22 cellular contexts compared by ENCODE assay signal in the genomic region with DNA sequence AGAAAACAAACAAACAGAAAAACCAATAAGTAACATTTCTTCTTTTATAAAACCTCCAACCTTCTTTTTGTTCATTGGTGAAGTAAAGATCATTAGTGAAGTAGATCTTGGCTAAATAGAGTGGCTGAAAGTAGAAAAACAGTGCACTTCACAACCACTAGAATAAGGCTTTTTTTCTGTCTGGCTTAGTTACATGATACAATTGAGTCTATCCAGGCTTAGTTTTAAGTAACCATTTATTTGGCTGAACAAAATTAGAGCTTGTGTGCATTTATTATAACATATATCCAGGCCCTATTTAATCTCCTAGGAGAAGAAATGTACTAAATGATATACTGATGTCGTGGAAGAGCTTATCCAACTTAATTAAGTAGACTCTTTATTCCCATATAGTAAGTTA.
DNase-seq lines count a peak whose midpoint lies in the region; ATAC-seq, FAIRE-seq and TF ChIP-seq lines count a peak whose summit lies in the region.
"Had no signal": no experiment of that assay in that cellular context is flagged by ENCODE, and none has a peak within 500 bp of the region (broad histone marks: within the 10 kb centered on the region; RNA-seq: fewer than 3 reads in every experiment).

No MANE protein-coding gene starts in this region.

- no peak for TF ChIP-seq POLR2A in A549 (IDR thresholded peaks at IDR 0.05; ENCODE audit: low read length)

- H3K27ac ChIP-seq in A549 (peak overlapping the region; percentile 81 to 90), muscle layer of colon (ENCODE audit: low read depth, low read length) (peak overlapping the region; percentile 49), RWPE1 (no peak overlapping the region)
- H3K27ac ChIP-seq: WERI-Rb-1 had no signal

- H3K36me3 Mint-ChIP-seq in Caco-2 (ENCODE audit: insufficient read depth, unreplicated experiment) = peaks cover 6% of the 10 kb centered on the region
- H3K36me3 Mint-ChIP-seq in activated CD8-positive, alpha-beta T cell treated with anti-CD3 and anti-CD28 coated beads, Interleukin-2, amount 10 ng/mL, durations not matched to agents 7 days and 5 days (ENCODE audit: low read depth) = no peaks in the 10 kb centered on the region
- H3K36me3 Mint-ChIP-seq: natural killer cell had no signal

- H3K9me3 Mint-ChIP-seq in Caco-2 (ENCODE audit: unreplicated experiment) = no peaks in the 10 kb centered on the region
- no peaks in the 10 kb centered on the region for H3K9me3 Mint-ChIP-seq in activated CD8-positive, alpha-beta T cell treated with anti-CD3 and anti-CD28 coated beads, Interleukin-2, amount 10 ng/mL, durations not matched to agents 7 days and 5 days (ENCODE audit: insufficient read depth)
- H3K9me3 Mint-ChIP-seq: activated CD4-positive, alpha-beta memory T cell treated with anti-CD3 and anti-CD28 coated beads for 36 hours; memory B cell; natural killer cell had no signal

- H3K4me3 Mint-ChIP-seq in Caco-2 (ENCODE audit: unreplicated experiment) = no peak overlapping the region
- H3K4me3 Mint-ChIP-seq in activated CD8-positive, alpha-beta T cell treated with anti-CD3 and anti-CD28 coated beads, Interleukin-2, amount 10 ng/mL, durations not matched to agents 7 days and 5 days = no peak overlapping the region
- H3K4me3 Mint-ChIP-seq: CD8-positive, alpha-beta T cell; memory B cell; natural killer cell had no signal

- H3K9me3 ChIP-seq in A549 = peaks cover under 1% of the 10 kb centered on the region; the same call in 1 of the 3 replicates
- peaks cover 5% of the 10 kb centered on the region; the same call in 1 of the 2 replicates for H3K9me3 ChIP-seq in Caco-2
- H3K9me3 ChIP-seq in muscle layer of colon (ENCODE audit: low read length) = no peaks in the 10 kb centered on the region
- H3K9me3 ChIP-seq: pancreas, stomach had no signal

- H3K4me3 ChIP-seq in A549 (no peak overlapping the region), Caco-2 (ENCODE audit: low read depth, low read length) (no peak overlapping the region), muscle layer of colon (ENCODE audit: low read depth in 1 of 2, low read length in 2 of 2) (no peak overlapping the region)
- H3K4me3 ChIP-seq: pancreas, stomach had no signal

- H3K4me1 Mint-ChIP-seq in Caco-2 (ENCODE audit: low read depth, unreplicated experiment) = peaks cover 25% of the 10 kb centered on the region
- peaks cover 18% of the 10 kb centered on the region for H3K4me1 Mint-ChIP-seq in activated CD8-positive, alpha-beta T cell treated with anti-CD3 and anti-CD28 coated beads, Interleukin-2, amount 10 ng/mL, durations not matched to agents 7 days and 5 days (ENCODE audit: low read depth)
- H3K4me1 Mint-ChIP-seq: natural killer cell had no signal

- CTCF ChIA-PET in A549 (lab: Yijun Ruan, JAX) (interaction anchor here (4.1 kb wide), 1 partner anchor 66 kb away, joined by 14 read pairs; the partner anchor contains the start of gene STK38L), Caco-2 (lab: Charles Lee) (no interaction called here), RWPE1 (lab: Yijun Ruan, JAX) (no interaction called here)
- CTCF ChIA-PET in activated CD8-positive, alpha-beta T cell treated with anti-CD3 and anti-CD28 coated beads, Interleukin-2, amount 10 ng/mL, durations not matched to agents 7 days and 5 days (lab: Charles Lee) = interaction anchor here (0.8 to 2.0 kb wide), 3 partner anchors 10 to 66 kb away, joined by 3 to 6 read pairs (median 4); no protein-coding TSS in a partner anchor

- POLR2A ChIA-PET in A549 (lab: Yijun Ruan, JAX) = no interaction called here
- POLR2A ChIA-PET in Caco-2 (lab: Charles Lee) = interaction anchor here (0.5 kb wide), 1 partner anchor 156 kb away, joined by 3 read pairs; the partner anchor contains the start of gene MED21
- POLR2A ChIA-PET in RWPE1 (lab: Yijun Ruan, JAX; ENCODE audit: low non-redundant PET) = no interaction called here
- POLR2A ChIA-PET in activated CD8-positive, alpha-beta T cell treated with anti-CD3 and anti-CD28 coated beads, Interleukin-2, amount 10 ng/mL, durations not matched to agents 7 days and 5 days (lab: Charles Lee) = no interaction called here

- peak overlapping the region; percentile 83 for H3K27ac Mint-ChIP-seq in Caco-2 (ENCODE audit: unreplicated experiment)
- H3K27ac Mint-ChIP-seq in activated CD8-positive, alpha-beta T cell treated with anti-CD3 and anti-CD28 coated beads, Interleukin-2, amount 10 ng/mL, durations not matched to agents 7 days and 5 days = no peak overlapping the region
- H3K27ac Mint-ChIP-seq: CD8-positive, alpha-beta T cell; natural killer cell had no signal

- no peak overlapping the region for H3K9ac ChIP-seq in muscle layer of colon (ENCODE audit: low read length)

- H3K36me3 ChIP-seq in Caco-2 (ENCODE audit: control insufficient read depth, insufficient read depth, low read length) (no peaks in the 10 kb centered on the region), muscle layer of colon (ENCODE audit: insufficient read depth, low read length) (no peaks in the 10 kb centered on the region)
- H3K36me3 ChIP-seq: pancreas, stomach, WERI-Rb-1 had no signal

- no peak for FAIRE-seq in A549 (lab: Jason Lieb, UNC)
- FAIRE-seq: frontal cortex had no signal

- TF ChIP-seq CTCF in A549 (IDR thresholded peaks at IDR 0.05) (no peak), Caco-2 (IDR thresholded peaks at IDR 0.05; ENCODE audit: insufficient read depth in 1 of 2, low read depth in 1 of 2, low read length in 1 of 2, severe bottlenecking in 1 of 2, unreplicated experiment in 1 of 2) (no peak), RWPE1 (conservative IDR thresholded peaks at IDR 0.05; ENCODE audit: low read depth) (no peak)

- 68% methylated on average over 1 of the region's 1 CpG for WGBS in A549 (ENCODE audit: missing lambda C conversion rate)

- intact Hi-C loops in Caco-2 (cut with micrococcal nuclease; ENCODE audit: unreplicated experiment) = loop anchor here (5.0 kb wide), 1 partner anchor 64 kb away; the partner anchor contains the start of gene STK38L

- no peak for ATAC-seq in A549
- no peak for ATAC-seq in activated CD8-positive, alpha-beta T cell treated with anti-CD3 and anti-CD28 coated beads, Interleukin-2, amount 10 ng/mL, durations not matched to agents 7 days and 5 days
- ATAC-seq: CD8-positive, alpha-beta T cell; natural killer cell; Panc1 had no signal

- TF ChIP-seq RAD21 in A549 (conservative IDR thresholded peaks at IDR 0.05 in 1 of 2, IDR thresholded peaks at IDR 0.05 in 1 of 2) = no peak

- H3K27me3 ChIP-seq in Caco-2 (replicated peaks; ENCODE audit: control insufficient read depth, insufficient read depth, low read length) (no peaks in the 10 kb centered on the region), muscle layer of colon (ENCODE audit: control insufficient read depth in 1 of 2, insufficient read depth in 2 of 2, low read length in 2 of 2) (no peaks in the 10 kb centered on the region)
- H3K27me3 ChIP-seq: pancreas, stomach had no signal

- no peak for TF ChIP-seq EP300 in A549 (IDR thresholded peaks at IDR 0.05)

- H3K4me1 ChIP-seq in A549 (peaks cover 60% of the 10 kb centered on the region), Caco-2 (peaks cover 24% of the 10 kb centered on the region), muscle layer of colon (ENCODE audit: insufficient read depth, low read length) (peaks cover 34% of the 10 kb centered on the region)

- H3K27me3 Mint-ChIP-seq in Caco-2 (ENCODE audit: insufficient read depth, unreplicated experiment) = no peaks in the 10 kb centered on the region
- no peaks in the 10 kb centered on the region for H3K27me3 Mint-ChIP-seq in activated CD8-positive, alpha-beta T cell treated with anti-CD3 and anti-CD28 coated beads, Interleukin-2, amount 10 ng/mL, durations not matched to agents 7 days and 5 days (ENCODE audit: low read depth)
- H3K27me3 Mint-ChIP-seq: activated CD4-positive, alpha-beta memory T cell treated with anti-CD3 and anti-CD28 coated beads for 36 hours; memory B cell had no signal

- H3K4me2 ChIP-seq in A549 = peak overlapping the region; percentile 82

- BruUV-seq in Caco-2 (replicated peaks; lab: Mats Ljungman, UMichigan) = no TSS peak

- DNase-seq in A549 (ENCODE audit: low read depth in 1 of 2, low spot score in 1 of 2) (no peak), Caco-2 (no peak), astrocyte of the hippocampus (ENCODE audit: low read depth, low spot score) (peak; percentile 26), RWPE1 (ENCODE audit: low spot score) (no peak), NCI-H524 treated with DMSO at 0.1 percent for 48 hours (lab: John Stamatoyannopoulos, UW) (no peak), T-helper 9 cell (no peak)
- no peak for DNase-seq in activated CD8-positive, alpha-beta T cell treated with anti-CD3 and anti-CD28 coated beads, Interleukin-2, amount 10 ng/mL, durations not matched to agents 7 days and 5 days
- DNase-seq: activated CD4-positive, alpha-beta memory T cell treated with anti-CD3 and anti-CD28 coated beads for 36 hours; activated T-cell treated with anti-CD3 and anti-CD28 coated beads, Interleukin-2, amount 50 U/mL, for 1 hour; CD8-positive, alpha-beta T cell; DND-41; KG1; natural killer cell; NCI-H187; NCI-H2227 treated with DMSO at 0.1 percent for 48 hours; pancreas; stomach; WERI-Rb-1 had no signal

TF ChIP-seq in A549, 52 proteins besides CTCF, POLR2A, EP300 and RAD21:
- no peak for TF ChIP-seq TFCP2L1 (CRISPR knock-in tag; IDR thresholded peaks at IDR 0.05)
- no peak for TF ChIP-seq HOXA7 (CRISPR knock-in tag; IDR thresholded peaks at IDR 0.05)
- no peak for TF ChIP-seq CHD4 (IDR thresholded peaks at IDR 0.05; ENCODE audit: borderline replicate concordance)
- TF ChIP-seq CBX2 (IDR thresholded peaks at IDR 0.05; ENCODE audit: borderline replicate concordance, low read depth) = no peak
- TF ChIP-seq BHLHE40 (IDR thresholded peaks at IDR 0.05; ENCODE audit: low read depth, low read length) = no peak
- TF ChIP-seq ATOH8 (CRISPR knock-in tag; IDR thresholded peaks at IDR 0.05; ENCODE audit: low read depth) = no peak

Comparison
In these comparisons a context has a peak if more than half of its experiments do, and no peak if none do; other contexts are left out.
1. CTCF ChIA-PET loops: an anchor here in A549 (4.1 kb wide) and activated CD8-positive, alpha-beta T cell treated with anti-CD3 and anti-CD28 coated beads, Interleukin-2, amount 10 ng/mL, durations not matched to agents 7 days and 5 days (0.8 to 2.0 kb wide); none called in Caco-2 and RWPE1.